33 cellular contexts compared by ENCODE assay signal in the genomic region with DNA sequence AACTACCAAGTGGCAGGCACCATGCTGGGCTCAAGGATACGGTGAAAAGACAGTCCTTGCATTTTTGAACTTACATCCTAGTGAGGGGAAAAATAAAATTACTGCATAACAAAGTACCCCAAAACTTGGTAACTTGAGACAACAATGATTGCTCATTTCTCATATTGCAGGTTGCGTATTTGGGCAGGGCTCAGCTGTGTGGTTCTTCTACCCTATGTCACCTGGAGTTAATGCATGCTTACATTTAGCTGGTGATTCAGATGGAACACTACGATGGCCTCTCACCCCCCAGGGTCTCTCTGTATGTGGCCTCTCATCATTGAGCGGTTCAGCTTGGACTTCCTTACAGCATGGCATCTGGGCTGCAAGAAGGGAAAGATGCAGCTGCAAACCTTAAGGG.
"Had no signal": no experiment of that assay in that cellular context is flagged by ENCODE, and none has a peak within 500 bp of the region (broad histone marks: within the 10 kb centered on the region; RNA-seq: fewer than 3 reads in every experiment).

No MANE protein-coding gene starts in this region.

- H3K4me3 Mint-ChIP-seq: naive thymus-derived CD8-positive, alpha-beta T cell; natural killer cell treated with Interleukin-12 subunit alpha and Interleukin-12 subunit beta and Interleukin-15 and Interleukin-18, amount 100 ng/mL, for 72 hours; nephron progenitor cell; neural crest cell; stimulated activated memory B cell treated with anti-CD40 and anti-IgM and Interleukin-4, amounts not matched to agents 10 μg/mL and 1 μg/mL and 100 μg/mL, for 72 hours; stimulated activated naive CD8-positive, alpha-beta T cell treated with anti-CD3 and anti-CD28 coated beads, Interleukin-15, amount 100 ng/mL, for 72 hours; type B pancreatic cell had no signal

- DNase-seq: naive thymus-derived CD8-positive, alpha-beta T cell; nephron progenitor cell; nucleus accumbens; ovary; posterior cingulate gyrus; psoas muscle; right cardiac atrium; spleen; stimulated activated CD4-positive, alpha-beta T cell treated with anti-CD3 and anti-CD28 coated beads, Interleukin-12 subunit alpha, Interleukin-12 subunit beta, amount 100 ng/mL, for 4 hours; stimulated activated CD4-positive, alpha-beta T cell treated with anti-CD3 and anti-CD28 coated beads, Interleukin-1b, Interleukin-23, amount 100 ng/mL, for 48 hours; stimulated activated CD4-positive, alpha-beta T cell treated with anti-CD3 and anti-CD28 coated beads, Interleukin-4, amount 100 ng/mL, for 1 hour; stimulated activated CD4-positive, alpha-beta T cell treated with anti-CD3 and anti-CD28 coated beads, Interleukin-4, amount 100 ng/mL, for 4 hours; stimulated activated CD8-positive, alpha-beta memory T cell treated with anti-CD3 and anti-CD28 coated beads, Interleukin-4, amount 100 ng/mL, for 48 hours; stimulated activated naive CD4-positive, alpha-beta T cell; stimulated activated naive CD8-positive, alpha-beta T cell treated with anti-CD3 and anti-CD28 coated beads, Interleukin-15, amount 100 ng/mL, for 72 hours; stimulated activated naive CD8-positive, alpha-beta T cell treated with anti-CD3 and anti-CD28 coated beads, Interleukin-15, Interleukin-2, amounts not matched to agents 100 U/mL and 50 U/mL, for 24 hours; substantia nigra; testis; tibial artery; transverse colon; upper lobe of right lung; uterus had no signal

- H2AFZ ChIP-seq: parathyroid adenoma had no signal

- H3K79me2 ChIP-seq: parathyroid adenoma had no signal

- H3K27ac ChIP-seq: neutrophil, ovary, parathyroid adenoma, psoas muscle, skin epidermis, spleen, suprapubic skin, testis, tibial artery, transverse colon, upper lobe of right lung, uterus had no signal

- H3K36me3 ChIP-seq: neutrophil, ovary, spleen, suprapubic skin, tibial artery, transverse colon, upper lobe of right lung, uterus had no signal

- H3K4me1 Mint-ChIP-seq: naive thymus-derived CD8-positive, alpha-beta T cell; neural crest cell; stimulated activated memory B cell treated with anti-CD40 and anti-IgM and Interleukin-4, amounts not matched to agents 10 μg/mL and 1 μg/mL and 100 μg/mL, for 72 hours; stimulated activated naive CD8-positive, alpha-beta T cell treated with anti-CD3 and anti-CD28 coated beads, Interleukin-15, amount 100 ng/mL, for 72 hours had no signal

- H3K4me2 ChIP-seq: smooth muscle cell had no signal

- ATAC-seq: naive thymus-derived CD8-positive, alpha-beta T cell; natural killer cell treated with Interleukin-12 subunit alpha and Interleukin-12 subunit beta and Interleukin-15 and Interleukin-18, amount 100 ng/mL, for 72 hours; psoas muscle; sciatic nerve; stimulated activated memory B cell treated with anti-CD40 and anti-IgM and Interleukin-4, amounts not matched to agents 10 μg/mL and 1 μg/mL and 100 μg/mL, for 72 hours; stimulated activated naive CD8-positive, alpha-beta T cell treated with anti-CD3 and anti-CD28 coated beads, Interleukin-15, amount 100 ng/mL, for 72 hours; stimulated activated naive CD8-positive, alpha-beta T cell treated with anti-CD3 and anti-CD28 coated beads, Interleukin-15, Interleukin-2, amounts not matched to agents 100 U/mL and 50 U/mL, for 24 hours; upper lobe of right lung had no signal

- H3K36me3 Mint-ChIP-seq: naive thymus-derived CD8-positive, alpha-beta T cell; natural killer cell treated with Interleukin-12 subunit alpha and Interleukin-12 subunit beta and Interleukin-15 and Interleukin-18, amount 100 ng/mL, for 72 hours; stimulated activated memory B cell treated with anti-CD40 and anti-IgM and Interleukin-4, amounts not matched to agents 10 μg/mL and 1 μg/mL and 100 μg/mL, for 72 hours; type B pancreatic cell had no signal

- H3K27me3 ChIP-seq: ovary, testis, upper lobe of right lung, uterus had no signal

- H3K9me3 Mint-ChIP-seq: natural killer cell treated with Interleukin-12 subunit alpha and Interleukin-12 subunit beta and Interleukin-15 and Interleukin-18, amount 100 ng/mL, for 72 hours; neural crest cell; stimulated activated memory B cell treated with anti-CD40 and anti-IgM and Interleukin-4, amounts not matched to agents 10 μg/mL and 1 μg/mL and 100 μg/mL, for 72 hours; type B pancreatic cell had no signal

- H3K4me1 ChIP-seq: parathyroid adenoma, psoas muscle, spleen, suprapubic skin, testis, tibial artery, transverse colon, upper lobe of right lung, uterus had no signal

- H3K4me3 ChIP-seq: ovary, psoas muscle, skin epidermis, smooth muscle cell, spleen, suprapubic skin, testis, tibial artery, transverse colon, upper lobe of right lung, uterus had no signal

- H3K27ac Mint-ChIP-seq: naive thymus-derived CD8-positive, alpha-beta T cell; natural killer cell treated with Interleukin-12 subunit alpha and Interleukin-12 subunit beta and Interleukin-15 and Interleukin-18, amount 100 ng/mL, for 72 hours; nephron progenitor cell; progenitor cell of endocrine pancreas; stimulated activated memory B cell treated with anti-CD40 and anti-IgM and Interleukin-4, amounts not matched to agents 10 μg/mL and 1 μg/mL and 100 μg/mL, for 72 hours; stimulated activated naive CD8-positive, alpha-beta T cell treated with anti-CD3 and anti-CD28 coated beads, Interleukin-15, amount 100 ng/mL, for 72 hours; type B pancreatic cell had no signal
